ENCODE assay signal across 18 cellular contexts in the genomic region with DNA sequence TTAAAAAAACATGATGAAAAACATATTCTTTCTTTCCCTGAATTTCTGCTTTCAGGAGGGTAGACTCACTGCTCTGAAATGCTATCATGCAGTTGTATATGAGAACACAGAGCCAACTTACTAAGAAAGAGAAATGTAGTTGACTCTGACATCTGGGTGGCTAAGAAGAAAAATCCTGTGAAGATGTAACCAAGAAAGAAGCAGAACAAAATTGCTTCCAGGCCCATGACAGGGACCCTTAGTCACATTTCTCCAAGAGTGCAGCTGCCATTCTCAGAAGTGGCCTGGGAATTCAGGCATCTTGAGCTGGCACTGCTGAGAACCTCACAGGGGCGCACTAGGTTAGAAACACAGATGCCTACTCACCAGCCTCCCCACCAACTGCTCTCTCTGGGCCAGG.
DNase-seq lines count a peak whose midpoint lies in the region; ATAC-seq and TF ChIP-seq lines count a peak whose summit lies in the region.
"Had no signal": no experiment of that assay in that cellular context is flagged by ENCODE, and none has a peak within 500 bp of the region (broad histone marks: within the 10 kb centered on the region; RNA-seq: fewer than 3 reads in every experiment).

No MANE protein-coding gene starts in this region.

- in situ Hi-C loops in G401 (cut with HindIII; ENCODE audit: low sequenced_read_pairs), result no loop called here

- no peak for TF ChIP-seq CTCF in adrenal gland (IDR thresholded peaks at IDR 0.05)

- WGBS in adrenal gland, 4 donors, result 100% methylated on average over 1 of the region's 1 CpG
- 98% methylated on average over 1 of the region's 1 CpG for WGBS in right cardiac atrium

- H3K36me3 ChIP-seq in adrenal gland (replicated peaks in 1 of 2), result no peaks in the 10 kb centered on the region
- no peaks in the 10 kb centered on the region for H3K36me3 ChIP-seq in skeletal muscle tissue (ENCODE audit: control insufficient read depth in 3 of 3, insufficient read depth in 3 of 3, low read length in 3 of 3)
- H3K36me3 ChIP-seq: right lobe of liver had no signal

- no peaks in the 10 kb centered on the region for H3K9me3 ChIP-seq in adrenal gland (replicated peaks in 1 of 3)
- no peaks in the 10 kb centered on the region for H3K9me3 ChIP-seq in right cardiac atrium (ENCODE audit: control insufficient read depth, low read length)
- H3K9me3 ChIP-seq in skeletal muscle tissue (ENCODE audit: control insufficient read depth in 3 of 3, low read length in 3 of 3), result no peaks in the 10 kb centered on the region
- H3K9me3 ChIP-seq: right lobe of liver had no signal

- H3K9ac ChIP-seq in skeletal muscle tissue (ENCODE audit: low read depth in 1 of 3, low read length in 3 of 3), result no peak overlapping the region

- H3K4me3 ChIP-seq in adrenal gland (no peak overlapping the region), right cardiac atrium (ENCODE audit: low read length) (no peak overlapping the region), skeletal muscle tissue (ENCODE audit: low read length in 3 of 3) (no peak overlapping the region)
- H3K4me3 ChIP-seq: right lobe of liver had no signal

- H3K27ac ChIP-seq in adrenal gland, result peak overlapping the region in 4 of 5 donors; percentile 13 to 70 (median 50)
- peak overlapping the region; percentile 90 for H3K27ac ChIP-seq in right cardiac atrium (ENCODE audit: low read length)
- peak overlapping the region; percentile 61 for H3K27ac ChIP-seq in skeletal muscle tissue (ENCODE audit: low read depth, low read length)
- H3K27ac ChIP-seq: right lobe of liver, VCaP had no signal

- peaks cover 40 to 42% of the 10 kb centered on the region in 2 donors for H3K4me1 ChIP-seq in adrenal gland (replicated peaks in 1 of 2)
- H3K4me1 ChIP-seq in right cardiac atrium (ENCODE audit: control insufficient read depth, insufficient read depth, low read length), result peaks cover 23% of the 10 kb centered on the region
- peaks cover 39 to 53% (median 42%) of the 10 kb centered on the region in 3 donors for H3K4me1 ChIP-seq in skeletal muscle tissue (ENCODE audit: control insufficient read depth in 3 of 3, insufficient read depth in 3 of 3, low read length in 3 of 3)
- H3K4me1 ChIP-seq: right lobe of liver had no signal

- intact Hi-C loops in adrenal gland (cut with DNase I), result no loop called here
- intact Hi-C loops in right cardiac atrium (cut with DNase I), result no loop called here

- no peak for TF ChIP-seq POLR2A in adrenal gland (IDR thresholded peaks at IDR 0.05)

- H3K27me3 ChIP-seq in adrenal gland, result no peaks in the 10 kb centered on the region
- no peaks in the 10 kb centered on the region for H3K27me3 ChIP-seq in right cardiac atrium (ENCODE audit: control insufficient read depth, insufficient read depth)
- H3K27me3 ChIP-seq in skeletal muscle tissue (ENCODE audit: control insufficient read depth in 3 of 3, insufficient read depth in 3 of 3, low read length in 3 of 3), result no peaks in the 10 kb centered on the region
- H3K27me3 ChIP-seq: right lobe of liver had no signal

- peak; percentile 27 for DNase-seq in G401 (ENCODE audit: low spot score)
- no peak for DNase-seq in adrenal gland
- no peak for DNase-seq in right cardiac atrium
- no peak for DNase-seq in NCI-H345 (lab: John Stamatoyannopoulos, UW)
- DNase-seq: activated gamma-delta T cell; effector CD8-positive, alpha-beta T cell; head of caudate nucleus; naive thymus-derived CD4-positive, alpha-beta T cell; NCI-H187 treated with DMSO at 0.1 percent for 48 hours; NCI-H524 treated with DMSO at 0.1 percent for 48 hours; OCI-M1; right lobe of liver had no signal

- ATAC-seq in right cardiac atrium (no peak), GM18520 (IDR thresholded peaks at IDR 0.05; ENCODE audit: unreplicated experiment) (no peak), HG03025 (IDR thresholded peaks at IDR 0.05; ENCODE audit: low FRiP score, unreplicated experiment) (no peak), GM18870 (IDR thresholded peaks at IDR 0.05; ENCODE audit: unreplicated experiment) (no peak)
- ATAC-seq: naive thymus-derived CD4-positive, alpha-beta T cell; stimulated activated effector memory CD8-positive, alpha-beta T cell treated with anti-CD3 and anti-CD28 coated beads, Interleukin-12 subunit alpha, Interleukin-12 subunit beta, amount 100 ng/mL, for 72 hours had no signal
